Comparison of ENCODE assay signal across 8 cellular contexts in the genomic region with DNA sequence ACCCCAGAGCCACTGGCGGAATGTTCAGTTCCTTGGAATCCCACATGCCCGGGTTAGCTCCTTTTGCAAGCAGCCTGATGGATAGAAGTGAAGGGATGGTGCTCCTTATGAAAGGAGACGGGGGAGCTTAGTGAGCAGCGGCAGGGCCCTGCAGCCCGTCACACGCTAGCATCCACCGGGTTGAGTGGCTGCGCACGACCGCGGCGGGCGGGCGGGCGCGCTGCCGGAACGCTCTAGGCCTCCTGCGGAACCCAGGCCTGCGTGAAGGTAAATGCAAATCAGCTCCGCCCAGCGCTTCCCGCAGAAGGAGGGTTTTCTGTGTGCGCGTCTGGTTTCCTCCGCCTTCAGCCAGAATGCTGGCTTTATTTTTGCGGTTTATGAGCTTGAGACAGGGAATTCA. TPM values are rescaled to one million over a fixed set of nuclear protein-coding genes. Genes with fewer than 3 reads are reported as not detected.
DNase-seq lines count a peak whose midpoint lies in the region; ATAC-seq and TF ChIP-seq lines count a peak whose summit lies in the region.

No MANE protein-coding gene starts in this region.

- no peak overlapping the region for H3K23ac ChIP-seq in neuronal stem cell (ENCODE audit: low read depth, low read length, poor library complexity)

- H3K4me1 Mint-ChIP-seq in T-cell, result peaks cover 9 to 11% (median 10%) of the 10 kb centered on the region in 3 donors
- peaks cover 6% of the 10 kb centered on the region for H3K4me1 Mint-ChIP-seq in dendritic cell treated with granulocyte-macrophage colony-stimulating factor and Interleukin-4, amounts not matched to agents 40 ng/mL and 50 ng/mL, for 4 days (ENCODE audit: low read depth)

- H2BK15ac ChIP-seq in neuronal stem cell (ENCODE audit: low read length), result no peak overlapping the region

- no peak overlapping the region for H3K27ac Mint-ChIP-seq in T-cell
- H3K27ac Mint-ChIP-seq in dendritic cell treated with granulocyte-macrophage colony-stimulating factor and Interleukin-4, amounts not matched to agents 40 ng/mL and 50 ng/mL, for 4 days, result no peak overlapping the region

- no peak overlapping the region for H2BK120ac ChIP-seq in neuronal stem cell (ENCODE audit: low read depth, low read length)

- TF ChIP-seq CTCF in left ventricle myocardium inferior (IDR thresholded peaks at IDR 0.05; ENCODE audit: borderline replicate concordance), result no peak

- H3K14ac ChIP-seq in neuronal stem cell (ENCODE audit: low read length), result no peak overlapping the region

- H2BK5ac ChIP-seq in neuronal stem cell (ENCODE audit: low read length), result no peak overlapping the region

- H3K27me3 Mint-ChIP-seq in T-cell, result peaks cover 6 to 10% of the 10 kb centered on the region in 2 donors
- peaks cover 33% of the 10 kb centered on the region for H3K27me3 Mint-ChIP-seq in dendritic cell treated with granulocyte-macrophage colony-stimulating factor and Interleukin-4, amounts not matched to agents 40 ng/mL and 50 ng/mL, for 4 days

- H4K8ac ChIP-seq in neuronal stem cell (ENCODE audit: low read depth, low read length), result no peak overlapping the region

- H3K9ac ChIP-seq in neuronal stem cell (ENCODE audit: low read depth, low read length, poor library complexity), result no peak overlapping the region

- no peak overlapping the region for H3K4ac ChIP-seq in neuronal stem cell (ENCODE audit: low read length)

- peak overlapping the region; percentile 25 to 70 (median 37) for H3K4me3 Mint-ChIP-seq in T-cell
- peak overlapping the region; percentile 26 for H3K4me3 Mint-ChIP-seq in dendritic cell treated with granulocyte-macrophage colony-stimulating factor and Interleukin-4, amounts not matched to agents 40 ng/mL and 50 ng/mL, for 4 days

- H3K4me2 ChIP-seq in neuronal stem cell (ENCODE audit: insufficient read depth, low read length, poor library complexity, severe bottlenecking), result no peak overlapping the region

- H3K27ac ChIP-seq in neuronal stem cell (replicated peaks; ENCODE audit: low read length), result no peak overlapping the region
- no peak overlapping the region for H3K27ac ChIP-seq in left ventricle myocardium inferior (replicated peaks)

- H3K27me3 ChIP-seq in H7 (ENCODE audit: control insufficient read depth, insufficient read depth, low read length) (peaks cover 24% of the 10 kb centered on the region), neuronal stem cell (ENCODE audit: control insufficient read depth in 3 of 3, insufficient read depth in 3 of 3, low read depth in 1 of 3, low read length in 3 of 3) (peaks cover 0 to 73% (median 20%) of the 10 kb centered on the region in 3 experiments), left ventricle myocardium inferior (ENCODE audit: low read depth) (peaks cover 67% of the 10 kb centered on the region)

- no peaks in the 10 kb centered on the region for H3K36me3 Mint-ChIP-seq in T-cell
- H3K36me3 Mint-ChIP-seq in dendritic cell treated with granulocyte-macrophage colony-stimulating factor and Interleukin-4, amounts not matched to agents 40 ng/mL and 50 ng/mL, for 4 days (ENCODE audit: low read depth), result no peaks in the 10 kb centered on the region

- H2AFZ ChIP-seq in neuronal stem cell (ENCODE audit: low read length), result peak overlapping the region; percentile 81

- H3K4me3 ChIP-seq in H7 (ENCODE audit: insufficient read depth, low read depth, low read length) (peak overlapping the region; percentile 6; the same call in 1 of the 2 replicates), neuronal stem cell (ENCODE audit: low read length in 2 of 2) (peak overlapping the region in 1 of 2 donors; percentile 26), left ventricle myocardium inferior (no peak overlapping the region)

- H3K36me3 ChIP-seq in H7 (replicated peaks; ENCODE audit: control insufficient read depth, insufficient read depth, low read length) (no peaks in the 10 kb centered on the region), neuronal stem cell (replicated peaks in 1 of 2; ENCODE audit: control insufficient read depth in 2 of 2, insufficient read depth in 2 of 2, low read length in 2 of 2) (no peaks in the 10 kb centered on the region), left ventricle myocardium inferior (no peaks in the 10 kb centered on the region)

- intact Hi-C loops in dendritic cell treated with granulocyte-macrophage colony-stimulating factor and Interleukin-4, amounts not matched to agents 40 ng/mL and 50 ng/mL, for 4 days (cut with micrococcal nuclease), result no loop called here
- intact Hi-C loops in left ventricle myocardium inferior (cut with micrococcal nuclease), result no loop called here

- WGBS in neuronal stem cell (ENCODE audit: extremely low coverage in 2 of 2, insufficient read length in 2 of 2, insufficient replicate concordance in 1 of 2), 2 donors, result no CpG with 5 or more reads among the region's 27 CpGs

- CTCF ChIA-PET in T-cell (lab: Charles Lee), result interaction anchor here (0.5 to 1.9 kb wide), 8 partner anchors 9 to 1781 kb away, joined by 3 to 11 read pairs (median 4); no protein-coding TSS in a partner anchor

- no peak overlapping the region for H4K91ac ChIP-seq in neuronal stem cell (ENCODE audit: low read depth, low read length, poor library complexity)

- H3K79me1 ChIP-seq in neuronal stem cell (ENCODE audit: low read depth, low read length), result no peaks in the 10 kb centered on the region

- peak overlapping the region; percentile 41 for H3K18ac ChIP-seq in neuronal stem cell (ENCODE audit: low read length)

- ATAC-seq in T-cell (replicated peaks in 1 of 4) (peak; percentile 83 to 97 (median 93)), HG02678 (IDR thresholded peaks at IDR 0.05; ENCODE audit: unreplicated experiment) (no peak), HG02642 (IDR thresholded peaks at IDR 0.05; ENCODE audit: poor library complexity, unreplicated experiment) (no peak)

- no peaks in the 10 kb centered on the region for H3K9me3 ChIP-seq in neuronal stem cell (replicated peaks in 1 of 2; ENCODE audit: control insufficient read depth in 2 of 2, insufficient read depth in 1 of 2, low read depth in 1 of 2, low read length in 2 of 2)
- no peaks in the 10 kb centered on the region for H3K9me3 ChIP-seq in left ventricle myocardium inferior (replicated peaks)

- H2AK5ac ChIP-seq in neuronal stem cell (ENCODE audit: low read depth, low read length), result no peak overlapping the region

- peak; percentile 70 for DNase-seq in H7
- DNase-seq in T-cell, result peak in 32 of 34 experiments; percentile 3 to 59 (median 27)
- DNase-seq in neuronal stem cell (ENCODE audit: low spot score), result peak; percentile 18
- no peak for DNase-seq in left ventricle myocardium inferior
- no peak for DNase-seq in amniotic stem cell (lab: John Stamatoyannopoulos, UW)

- peaks cover 0 to 2% of the 10 kb centered on the region in 2 donors for H3K4me1 ChIP-seq in neuronal stem cell (ENCODE audit: control insufficient read depth in 2 of 2, insufficient read depth in 1 of 2, low read depth in 1 of 2, low read length in 2 of 2)
- H3K4me1 ChIP-seq in left ventricle myocardium inferior, result no peaks in the 10 kb centered on the region

- H3K9me3 Mint-ChIP-seq in T-cell, result no peaks in the 10 kb centered on the region
- no peaks in the 10 kb centered on the region for H3K9me3 Mint-ChIP-seq in dendritic cell treated with granulocyte-macrophage colony-stimulating factor and Interleukin-4, amounts not matched to agents 40 ng/mL and 50 ng/mL, for 4 days

- POLR2A ChIA-PET in T-cell (lab: Charles Lee), result interaction anchor here (0.6 to 0.9 kb wide), 2 partner anchors 9 to 33 kb away, joined by 3 to 4 read pairs; no protein-coding TSS in a partner anchor

- no peak overlapping the region for H2BK12ac ChIP-seq in neuronal stem cell (ENCODE audit: low read length)

RNA-seq across cellular contexts. Expression of gene IL12B, which starts 19.8 kb away (rescaled TPM):
- total RNA-seq in H7 (2014; rRNA removed; shearing (Covaris generic)), result not detected in 2 replicates
- not detected for total RNA-seq in T-cell
- not detected for polyA plus RNA-seq in neuronal stem cell (2013, experiment 1 of 2)
- polyA plus RNA-seq in neuronal stem cell (2013, experiment 2 of 2), result not detected
- total RNA-seq in left ventricle myocardium inferior, result not detected

RNA-seq across cellular contexts. Expression of gene UBLCP1, which starts 47.4 kb away (rescaled TPM):
- total RNA-seq in H7 (2014; rRNA removed; shearing (Covaris generic)), result 29.9 and 36.0 TPM in 2 replicates
- 10 to 100 TPM; 22.3 to 29.4 (median 27.4) TPM for total RNA-seq in T-cell
- 50.0 TPM for polyA plus RNA-seq in neuronal stem cell (2013, experiment 1 of 2)
- polyA plus RNA-seq in neuronal stem cell (2013, experiment 2 of 2), result 52.6 TPM
- total RNA-seq in left ventricle myocardium inferior, result 15.9 TPM

Comparison
In these comparisons a context has a peak if more than half of its experiments do, and no peak if none do; other contexts are left out.
1. DNase-seq: peak in H7 (single experiment), T-cell (32 of 34) and neuronal stem cell (single experiment); none in left ventricle myocardium inferior (single experiment) and amniotic stem cell (single experiment).
2. ATAC-seq: peak in T-cell (4 of 4); none in HG02678 (single experiment) and HG02642 (single experiment).